In genomic region chr10:96249264-96249663, GRCh38 we compare ENCODE assay signal across 25 cellular contexts. TPM values are rescaled to one million over a fixed set of nuclear protein-coding genes. Genes with fewer than 3 reads are reported as not detected.
DNase-seq lines count a peak whose midpoint lies in the region; ATAC-seq, FAIRE-seq and TF ChIP-seq lines count a peak whose summit lies in the region.
"Had no signal": no experiment of that assay in that cellular context is flagged by ENCODE, and none has a peak within 500 bp of the region (broad histone marks: within the 10 kb centered on the region; RNA-seq: fewer than 3 reads in every experiment).

No MANE protein-coding gene starts in this region.

- H3K4me3 ChIP-seq in H1 (ENCODE audit: extremely low read depth in 1 of 4, insufficient read depth in 2 of 4, low read depth in 3 of 4, low read length in 4 of 4): no peak overlapping the region
- H3K4me3 ChIP-seq in stomach: no peak overlapping the region
- H3K4me3 ChIP-seq in esophagus muscularis mucosa: no peak overlapping the region
- H3K4me3 ChIP-seq: K562, SK-N-MC had no signal

- H3K9me3 Mint-ChIP-seq in stimulated activated naive CD8-positive, alpha-beta T cell treated with anti-CD3 and anti-CD28 coated beads, Interleukin-15, Interleukin-2, amounts not matched to agents 100 ng/mL and 50 ng/mL, for 24 hours: no peaks in the 10 kb centered on the region
- no peaks in the 10 kb centered on the region for H3K9me3 Mint-ChIP-seq in stimulated activated naive CD8-positive, alpha-beta T cell treated with anti-CD3 and anti-CD28 coated beads, Interleukin-15, amount 100 ng/mL, for 72 hours
- H3K9me3 Mint-ChIP-seq in nephron (no peaks in the 10 kb centered on the region), immature natural killer cell (no peaks in the 10 kb centered on the region)
- no peaks in the 10 kb centered on the region for H3K9me3 Mint-ChIP-seq in activated CD8-positive, alpha-beta memory T cell treated with anti-CD3 and anti-CD28 coated beads, Interleukin-2, amount 10 ng/mL, durations not matched to agents 7 days and 5 days (ENCODE audit: low read depth)
- H3K9me3 Mint-ChIP-seq: CD4-positive, alpha-beta T cell had no signal

- H3K4me2 ChIP-seq in H1 (ENCODE audit: insufficient read depth in 1 of 2, low read depth in 2 of 2, low read length in 2 of 2): no peak overlapping the region

- no peak overlapping the region for H2BK120ac ChIP-seq in H1 (replicated peaks; ENCODE audit: low read depth, low read length)

- no peak overlapping the region for H3K56ac ChIP-seq in H1 (replicated peaks; ENCODE audit: insufficient read length, low read depth, low read length)

- TF ChIP-seq POLR2A in H1 (IDR thresholded peaks at IDR 0.05; ENCODE audit: control extremely low read depth in 1 of 2, low read depth in 2 of 2, low read length in 2 of 2) (no peak), stomach (IDR thresholded peaks at IDR 0.05) (no peak), esophagus muscularis mucosa (IDR thresholded peaks at IDR 0.05; ENCODE audit: low read depth) (no peak)

- H3K27me3 ChIP-seq in H1 (replicated peaks in 1 of 4; ENCODE audit: control insufficient read depth in 3 of 4, extremely low read depth in 1 of 4, insufficient read depth in 3 of 4, low read length in 3 of 4) (no peaks in the 10 kb centered on the region; a peak in 1 of 7 replicates), stomach (no peaks in the 10 kb centered on the region), esophagus muscularis mucosa (no peaks in the 10 kb centered on the region)
- H3K27me3 ChIP-seq: BE2C had no signal

- no peak overlapping the region for H4K91ac ChIP-seq in H1 (replicated peaks; ENCODE audit: insufficient read length, low read length)

- no peak overlapping the region for H3K4me3 Mint-ChIP-seq in stimulated activated naive CD8-positive, alpha-beta T cell treated with anti-CD3 and anti-CD28 coated beads, Interleukin-15, Interleukin-2, amounts not matched to agents 100 ng/mL and 50 ng/mL, for 24 hours
- no peak overlapping the region for H3K4me3 Mint-ChIP-seq in stimulated activated naive CD8-positive, alpha-beta T cell treated with anti-CD3 and anti-CD28 coated beads, Interleukin-15, amount 100 ng/mL, for 72 hours
- H3K4me3 Mint-ChIP-seq in nephron (no peak overlapping the region), immature natural killer cell (no peak overlapping the region)
- H3K4me3 Mint-ChIP-seq in activated CD8-positive, alpha-beta memory T cell treated with anti-CD3 and anti-CD28 coated beads, Interleukin-2, amount 10 ng/mL, durations not matched to agents 7 days and 5 days: no peak overlapping the region
- H3K4me3 Mint-ChIP-seq: CD4-positive, alpha-beta T cell had no signal

- H3K23me2 ChIP-seq in H1 (ENCODE audit: low read depth, low read length): no peaks in the 10 kb centered on the region

- H2BK15ac ChIP-seq in H1 (ENCODE audit: low read length): no peak overlapping the region

- H3K36me3 Mint-ChIP-seq in stimulated activated naive CD8-positive, alpha-beta T cell treated with anti-CD3 and anti-CD28 coated beads, Interleukin-15, Interleukin-2, amounts not matched to agents 100 ng/mL and 50 ng/mL, for 24 hours (ENCODE audit: low read depth): no peaks in the 10 kb centered on the region
- H3K36me3 Mint-ChIP-seq in nephron (ENCODE audit: low read depth) (no peaks in the 10 kb centered on the region), immature natural killer cell (no peaks in the 10 kb centered on the region)
- no peaks in the 10 kb centered on the region for H3K36me3 Mint-ChIP-seq in activated CD8-positive, alpha-beta memory T cell treated with anti-CD3 and anti-CD28 coated beads, Interleukin-2, amount 10 ng/mL, durations not matched to agents 7 days and 5 days

- no peak for FAIRE-seq in H1 (lab: Jason Lieb, UNC)
- FAIRE-seq: K562 had no signal

- H3K36me3 ChIP-seq in H1 (ENCODE audit: control insufficient read depth in 2 of 4, insufficient read depth in 4 of 4, low read length in 3 of 4) (no peaks in the 10 kb centered on the region), stomach (peaks cover 0 to 13% (median 4%) of the 10 kb centered on the region in 4 donors), esophagus muscularis mucosa (no peaks in the 10 kb centered on the region)
- H3K36me3 ChIP-seq: BE2C had no signal

- TF ChIP-seq RAD21 in H1 (IDR thresholded peaks at IDR 0.05 in 1 of 2, conservative IDR thresholded peaks at IDR 0.05 in 1 of 2; ENCODE audit: low read depth in 2 of 2, low read length in 2 of 2): no peak

- no peak overlapping the region for H3K14ac ChIP-seq in H1 (ENCODE audit: insufficient read length)

- peak overlapping the region; percentile 20; the same call in 1 of the 2 replicates for H2BK5ac ChIP-seq in H1 (ENCODE audit: low read depth, low read length)

- H4K20me1 ChIP-seq in H1 (replicated peaks in 1 of 2; ENCODE audit: control insufficient read depth in 1 of 2, insufficient read depth in 2 of 2, low read length in 2 of 2): no peaks in the 10 kb centered on the region

- H3K27me3 Mint-ChIP-seq in stimulated activated naive CD8-positive, alpha-beta T cell treated with anti-CD3 and anti-CD28 coated beads, Interleukin-15, Interleukin-2, amounts not matched to agents 100 ng/mL and 50 ng/mL, for 24 hours: no peaks in the 10 kb centered on the region
- H3K27me3 Mint-ChIP-seq in stimulated activated naive CD8-positive, alpha-beta T cell treated with anti-CD3 and anti-CD28 coated beads, Interleukin-15, amount 100 ng/mL, for 72 hours: peaks cover 7% of the 10 kb centered on the region
- H3K27me3 Mint-ChIP-seq in nephron (ENCODE audit: low read depth) (no peaks in the 10 kb centered on the region), immature natural killer cell (ENCODE audit: low read depth in 3 of 3) (peaks cover 0 to 5% (median 0%) of the 10 kb centered on the region in 3 donors)
- peaks cover 28% of the 10 kb centered on the region for H3K27me3 Mint-ChIP-seq in activated CD8-positive, alpha-beta memory T cell treated with anti-CD3 and anti-CD28 coated beads, Interleukin-2, amount 10 ng/mL, durations not matched to agents 7 days and 5 days
- H3K27me3 Mint-ChIP-seq: CD4-positive, alpha-beta T cell had no signal

- intact Hi-C loops in stomach (cut with DNase I; ENCODE audit: low total_unique reads): no loop called here
- intact Hi-C loops in esophagus muscularis mucosa (cut with DNase I): no loop called here

- H3K9me3 ChIP-seq in H1 (ENCODE audit: insufficient read depth in 2 of 2, low read depth in 1 of 2, low read length in 1 of 2) (no peaks in the 10 kb centered on the region), stomach (no peaks in the 10 kb centered on the region), esophagus muscularis mucosa (no peaks in the 10 kb centered on the region)
- H3K9me3 ChIP-seq: BE2C had no signal

- H3K27ac ChIP-seq in H1 (ENCODE audit: low read depth, low read length): no peak overlapping the region
- H3K27ac ChIP-seq in stomach: peak overlapping the region in 3 of 5 donors; percentile 29 to 62 (median 60)
- H3K27ac ChIP-seq in esophagus muscularis mucosa (replicated peaks in 1 of 4): no peak overlapping the region
- H3K27ac ChIP-seq: SK-N-MC had no signal

- H3K4me1 Mint-ChIP-seq in stimulated activated naive CD8-positive, alpha-beta T cell treated with anti-CD3 and anti-CD28 coated beads, Interleukin-15, Interleukin-2, amounts not matched to agents 100 ng/mL and 50 ng/mL, for 24 hours (ENCODE audit: low read depth): peaks cover 3% of the 10 kb centered on the region
- H3K4me1 Mint-ChIP-seq in stimulated activated naive CD8-positive, alpha-beta T cell treated with anti-CD3 and anti-CD28 coated beads, Interleukin-15, amount 100 ng/mL, for 72 hours: no peaks in the 10 kb centered on the region
- H3K4me1 Mint-ChIP-seq in nephron (peaks cover 4% of the 10 kb centered on the region), immature natural killer cell (no peaks in the 10 kb centered on the region)
- H3K4me1 Mint-ChIP-seq in activated CD8-positive, alpha-beta memory T cell treated with anti-CD3 and anti-CD28 coated beads, Interleukin-2, amount 10 ng/mL, durations not matched to agents 7 days and 5 days: no peaks in the 10 kb centered on the region

- H3K27ac Mint-ChIP-seq in stimulated activated naive CD8-positive, alpha-beta T cell treated with anti-CD3 and anti-CD28 coated beads, Interleukin-15, Interleukin-2, amounts not matched to agents 100 ng/mL and 50 ng/mL, for 24 hours: peak overlapping the region; percentile 10
- no peak overlapping the region for H3K27ac Mint-ChIP-seq in stimulated activated naive CD8-positive, alpha-beta T cell treated with anti-CD3 and anti-CD28 coated beads, Interleukin-15, amount 100 ng/mL, for 72 hours
- H3K27ac Mint-ChIP-seq in nephron: peak overlapping the region; percentile 72 to 88 (median 81)
- H3K27ac Mint-ChIP-seq in activated CD8-positive, alpha-beta memory T cell treated with anti-CD3 and anti-CD28 coated beads, Interleukin-2, amount 10 ng/mL, durations not matched to agents 7 days and 5 days: no peak overlapping the region
- no peak overlapping the region for H3K27ac Mint-ChIP-seq in immature natural killer cell
- H3K27ac Mint-ChIP-seq: CD4-positive, alpha-beta T cell had no signal

- H3K79me1 ChIP-seq in H1 (ENCODE audit: low read depth, low read length): no peaks in the 10 kb centered on the region

- no peak overlapping the region for H3K23ac ChIP-seq in H1 (ENCODE audit: insufficient read length)

- H4K8ac ChIP-seq in H1 (ENCODE audit: extremely low read depth, insufficient read depth, low read length): no peak overlapping the region

- H2BK20ac ChIP-seq in H1 (ENCODE audit: low read length): no peak overlapping the region

- H3K79me2 ChIP-seq in H1 (ENCODE audit: control insufficient read depth in 1 of 2, insufficient read depth in 2 of 2, low read length in 2 of 2): no peaks in the 10 kb centered on the region

- CTCF ChIA-PET in H1 (lab: Charles Lee; ENCODE audit: partially characterized antibody): interaction anchor here (0.9 to 1.3 kb wide), 5 partner anchors 20 to 121 kb away, joined by 3 to 8 read pairs (median 3); no protein-coding TSS in a partner anchor
- CTCF ChIA-PET in activated CD8-positive, alpha-beta memory T cell treated with anti-CD3 and anti-CD28 coated beads, Interleukin-2, amount 10 ng/mL, durations not matched to agents 7 days and 5 days (lab: Charles Lee): interaction anchor here (1.0 kb wide), 1 partner anchor 20 kb away, joined by 4 read pairs; no protein-coding TSS in a partner anchor

- no peak overlapping the region; the same call in 1 of the 2 replicates for H3K18ac ChIP-seq in H1 (ENCODE audit: extremely low read depth, low read length)

- TF ChIP-seq CTCF in H1 (IDR thresholded peaks at IDR 0.05; ENCODE audit: control extremely low read depth in 1 of 3, insufficient read depth in 1 of 3, low read depth in 1 of 3, low read length in 3 of 3): no peak
- no peak for TF ChIP-seq CTCF in nephron (IDR thresholded peaks at IDR 0.05; ENCODE audit: unreplicated experiment in 3 of 3)
- TF ChIP-seq CTCF in stomach (IDR thresholded peaks at IDR 0.05): no peak
- TF ChIP-seq CTCF in esophagus muscularis mucosa (IDR thresholded peaks at IDR 0.05): no peak

- H3K4ac ChIP-seq in H1 (replicated peaks; ENCODE audit: insufficient read length, low read depth, low read length): no peak overlapping the region

- POLR2A ChIA-PET in H1 (lab: Charles Lee; ENCODE audit: partially characterized antibody): interaction anchor here (0.6 kb wide), 1 partner anchor 11 kb away, joined by 4 read pairs; no protein-coding TSS in a partner anchor

- H4K5ac ChIP-seq in H1 (ENCODE audit: insufficient read length, low read depth, low read length): no peak overlapping the region

- H3K4me1 ChIP-seq in H1 (replicated peaks in 1 of 4; ENCODE audit: control insufficient read depth in 3 of 4, insufficient read depth in 4 of 4, low read length in 3 of 4): no peaks in the 10 kb centered on the region; a peak in 1 of 7 replicates
- peaks cover 0 to 18% (median 7%) of the 10 kb centered on the region in 4 donors for H3K4me1 ChIP-seq in stomach
- no peaks in the 10 kb centered on the region for H3K4me1 ChIP-seq in esophagus muscularis mucosa
- H3K4me1 ChIP-seq: BE2C had no signal

- TF ChIP-seq EP300 in H1 (IDR thresholded peaks at IDR 0.05; ENCODE audit: borderline replicate concordance in 1 of 2, low read depth in 2 of 2, low read length in 2 of 2) (no peak), stomach (IDR thresholded peaks at IDR 0.05) (no peak), esophagus muscularis mucosa (IDR thresholded peaks at IDR 0.05) (no peak)

- WGBS in H1 (ENCODE audit: extremely low coverage in 1 of 2, insufficient coverage in 1 of 2, insufficient read length in 1 of 2, insufficient replicate concordance in 2 of 2, low coverage in 1 of 2, low lambda C conversion rate in 2 of 2, missing lambda C conversion rate in 1 of 2), 2 experiments: 85% methylated on average over 5 of the region's 5 CpGs; no CpG with 5 or more reads in 1 of the 2 experiments
- 64 to 80% (median 79%) methylated on average over 5 of the region's 5 CpGs for WGBS in stomach, 5 donors
- WGBS in esophagus muscularis mucosa: 89% methylated on average over 5 of the region's 5 CpGs

- no peak for ATAC-seq in stimulated activated naive CD8-positive, alpha-beta T cell treated with anti-CD3 and anti-CD28 coated beads, Interleukin-15, amount 100 ng/mL, for 72 hours
- ATAC-seq in activated CD8-positive, alpha-beta memory T cell treated with anti-CD3 and anti-CD28 coated beads, Interleukin-2, amount 10 ng/mL, durations not matched to agents 7 days and 5 days: no peak
- ATAC-seq: K562 had no signal

- peak overlapping the region; percentile 77 for H2AFZ ChIP-seq in H1 (ENCODE audit: low read length)

- H2AK5ac ChIP-seq in H1 (ENCODE audit: low read depth, low read length): no peak overlapping the region

- no peak overlapping the region for H2BK12ac ChIP-seq in H1 (ENCODE audit: low read depth, low read length)

- no peak for DNase-seq in stimulated activated naive CD8-positive, alpha-beta T cell treated with anti-CD3 and anti-CD28 coated beads, Interleukin-15, amount 100 ng/mL, for 72 hours
- DNase-seq in H1 (ENCODE audit: low read depth in 1 of 2, low spot score in 2 of 2): no peak
- DNase-seq in stomach: no peak
- no peak for DNase-seq in activated CD8-positive, alpha-beta memory T cell treated with anti-CD3 and anti-CD28 coated beads, Interleukin-2, amount 10 ng/mL, durations not matched to agents 7 days and 5 days
- no peak for DNase-seq in esophagus muscularis mucosa (ENCODE audit: extremely low spot score)
- no peak for DNase-seq in immature natural killer cell
- DNase-seq: 8988T; BE2C; CD4-positive, alpha-beta T cell; DMS53; HCEC 1CT; MV-4-11; NCI-H1417; NCI-H187; NCI-H2107; NCI-H2227 treated with DMSO at 0.1 percent for 48 hours; NCI-H510A treated with DMSO at 0.1 percent for 48 hours; NCI-H774; SHP77 had no signal

- H3K9ac ChIP-seq in H1 (replicated peaks in 1 of 4; ENCODE audit: extremely low read depth in 1 of 4, low read depth in 3 of 4, low read length in 3 of 4): no peak overlapping the region

RNA-seq across cellular contexts. Expression of gene BLNK, which starts 22.1 kb away (rescaled TPM):
- not detected in 2 replicates for total RNA-seq in H1 (2021; fragmentation: NEBNext Ultra II Directional; extraction: Animal tissue kit (Norgen Biotek cat#: 25700))
- polyA plus RNA-seq in H1 (2011; rRNA removed) (not detected in 2 replicates), stomach (10 to 100 TPM in 2 of 3 donors, 1 to 10 TPM in 1; 9.6 to 22.0 (median 20.2) TPM), immature natural killer cell (under 1 TPM in 2 of 3 donors, not detected in 1; 0.74 to 0.81 TPM)
- polyA plus RNA-seq in H1 (2011; cell fraction: cytosol; rRNA removed): not detected
- polyA plus RNA-seq in H1 (2011; cell fraction: nucleus; rRNA removed): not detected
- polyA plus RNA-seq in H1 (2012, experiment 1 of 2): not detected in 4 replicates
- not detected for polyA plus RNA-seq in H1 (2012, experiment 2 of 2)
- 0.04 TPM for polyA plus RNA-seq in H1 (2013, experiment 1 of 2)
- polyA plus RNA-seq in H1 (2013, experiment 2 of 2): 0.07 TPM
- not detected in 2 replicates for polyA minus RNA-seq in H1 (2011; rRNA and poly(A)+ RNA removed)
- not detected for polyA minus RNA-seq in H1 (2011; cell fraction: cytosol; rRNA and poly(A)+ RNA removed)
- polyA minus RNA-seq in H1 (2011; cell fraction: nucleus; rRNA and poly(A)+ RNA removed): not detected
- total RNA-seq in stomach (10 to 100 TPM in 4 of 5 donors, 1 to 10 TPM in 1; 1.3 to 38.5 (median 25.2) TPM), esophagus muscularis mucosa (1 to 10 TPM in 2 of 4 donors, under 1 TPM in 2; 0.86 to 5.0 (median 1.1) TPM)
- total RNA-seq in activated CD8-positive, alpha-beta memory T cell treated with anti-CD3 and anti-CD28 coated beads, Interleukin-2, amount 10 ng/mL, durations not matched to agents 7 days and 5 days: not detected
- total RNA-seq: CD4-positive, alpha-beta T cell; K562; RPMI7951 had no signal
- polyA plus RNA-seq: AG04450, K562 had no signal

RNA-seq across cellular contexts. Expression of gene DNTT, which starts 55.0 kb away (rescaled TPM):
- not detected in 2 replicates for total RNA-seq in H1 (2021; fragmentation: NEBNext Ultra II Directional; extraction: Animal tissue kit (Norgen Biotek cat#: 25700))
- not detected in 2 replicates for polyA plus RNA-seq in H1 (2011; rRNA removed)
- polyA plus RNA-seq in H1 (2011; cell fraction: cytosol; rRNA removed): not detected
- not detected for polyA plus RNA-seq in H1 (2011; cell fraction: nucleus; rRNA removed)
- not detected in 4 replicates for polyA plus RNA-seq in H1 (2012, experiment 1 of 2)
- not detected for polyA plus RNA-seq in H1 (2012, experiment 2 of 2)
- polyA plus RNA-seq in H1 (2013, experiment 1 of 2): 0.04 TPM
- polyA plus RNA-seq in H1 (2013, experiment 2 of 2): 0.06 TPM
- not detected in 2 replicates for polyA minus RNA-seq in H1 (2011; rRNA and poly(A)+ RNA removed)
- polyA minus RNA-seq in H1 (2011; cell fraction: cytosol; rRNA and poly(A)+ RNA removed): not detected
- not detected for polyA minus RNA-seq in H1 (2011; cell fraction: nucleus; rRNA and poly(A)+ RNA removed)
- not detected for total RNA-seq in stomach
- polyA plus RNA-seq in stomach: not detected
- total RNA-seq in activated CD8-positive, alpha-beta memory T cell treated with anti-CD3 and anti-CD28 coated beads, Interleukin-2, amount 10 ng/mL, durations not matched to agents 7 days and 5 days: not detected
- total RNA-seq in esophagus muscularis mucosa: not detected
- polyA plus RNA-seq in immature natural killer cell: 1 to 10 TPM in 1 of 3 donors, not detected in 2; 2.1 TPM
- total RNA-seq: K562, RPMI7951 had no signal
- polyA plus RNA-seq: AG04450, K562 had no signal

Comparison
In these comparisons a context has a peak if more than half of its experiments do, and no peak if none do; other contexts are left out.
1. H3K27ac Mint-ChIP-seq: peak in stimulated activated naive CD8-positive, alpha-beta T cell treated with anti-CD3 and anti-CD28 coated beads, Interleukin-15, Interleukin-2, amounts not matched to agents 100 ng/mL and 50 ng/mL, for 24 hours (single experiment) and nephron (3 of 3); none in stimulated activated naive CD8-positive, alpha-beta T cell treated with anti-CD3 and anti-CD28 coated beads, Interleukin-15, amount 100 ng/mL, for 72 hours (0 of 2), activated CD8-positive, alpha-beta memory T cell treated with anti-CD3 and anti-CD28 coated beads, Interleukin-2, amount 10 ng/mL, durations not matched to agents 7 days and 5 days (single experiment) and immature natural killer cell (0 of 6).
2. H3K27ac ChIP-seq: peak in stomach (3 of 5); none in H1 (single experiment) and esophagus muscularis mucosa (0 of 4).